1 cellular context compared by ENCODE assay signal in the genomic region with DNA sequence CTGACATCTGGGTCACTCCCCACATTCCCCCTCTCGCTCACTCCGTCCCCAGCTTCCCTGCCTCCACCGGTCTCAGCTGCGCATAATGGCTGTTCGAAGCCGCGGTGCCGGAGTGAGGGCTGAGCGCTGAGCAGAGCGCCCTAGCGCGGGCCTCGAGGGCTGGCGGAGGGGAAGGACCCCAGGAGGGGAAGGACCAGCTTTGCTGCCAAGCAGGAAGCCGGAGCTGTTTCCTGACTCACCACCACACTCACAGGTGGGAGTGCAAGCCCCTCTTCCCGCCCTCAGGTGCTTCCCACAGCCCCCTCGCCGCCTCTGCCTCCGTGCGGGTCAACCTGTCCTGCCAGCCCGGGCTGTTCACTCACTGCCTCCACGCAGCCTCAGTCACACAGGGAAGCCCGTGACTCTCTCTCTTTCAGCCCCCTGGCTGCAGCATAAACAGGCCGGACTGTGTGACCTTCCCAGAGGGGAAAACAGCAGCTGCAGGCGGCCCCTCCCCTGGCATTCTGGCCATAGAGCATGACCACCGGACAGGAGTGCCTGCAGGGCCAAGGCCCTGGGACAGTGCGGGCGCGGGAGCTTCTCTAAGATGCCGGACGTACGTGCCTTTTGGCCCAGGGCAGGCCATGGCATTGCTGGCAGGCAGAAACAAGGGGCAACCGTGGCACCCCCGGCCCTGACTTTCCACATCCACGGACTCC.
TF ChIP-seq lines count a peak whose summit lies in the region.

No MANE protein-coding gene starts in this region.

TF ChIP-seq in H1, 55 proteins besides CTCF, POLR2A, EP300 and RAD21:
- TF ChIP-seq, protein P1, sequence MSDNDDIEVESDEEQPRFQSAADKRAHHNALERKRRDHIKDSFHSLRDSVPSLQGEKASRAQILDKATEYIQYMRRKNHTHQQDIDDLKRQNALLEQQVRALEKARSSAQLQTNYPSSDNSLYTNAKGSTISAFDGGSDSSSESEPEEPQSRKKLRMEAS (IDR thresholded peaks at IDR 0.05), result no peak
- peak; percentile 68 for TF ChIP-seq YY1 (IDR thresholded peaks at IDR 0.05; ENCODE audit: low read depth, low read length)
- no peak for TF ChIP-seq GTF2F1 (IDR thresholded peaks at IDR 0.05; ENCODE audit: borderline replicate concordance, low read depth, low read length)
- peak; percentile 21; the same call in 1 of the 2 replicates for TF ChIP-seq TBP (IDR thresholded peaks at IDR 0.05; ENCODE audit: low read depth, low read length)
- 0 out of 2 replicates have a peak, but pooled peaks have one; percentile 54 for TF ChIP-seq GABPA (IDR thresholded peaks at IDR 0.05; ENCODE audit: borderline replicate concordance, insufficient read depth, low read length)
- 0 out of 2 replicates have a peak, but pooled peaks have one; percentile 32 for TF ChIP-seq RBBP5 (IDR thresholded peaks at IDR 0.05; ENCODE audit: borderline replicate concordance, low read depth, low read length)
- TF ChIP-seq CBX8 (IDR thresholded peaks at IDR 0.05; ENCODE audit: borderline replicate concordance, low read depth, low read length), result no peak
